ENCODE assay signal across 8 cellular contexts in the genomic region with DNA sequence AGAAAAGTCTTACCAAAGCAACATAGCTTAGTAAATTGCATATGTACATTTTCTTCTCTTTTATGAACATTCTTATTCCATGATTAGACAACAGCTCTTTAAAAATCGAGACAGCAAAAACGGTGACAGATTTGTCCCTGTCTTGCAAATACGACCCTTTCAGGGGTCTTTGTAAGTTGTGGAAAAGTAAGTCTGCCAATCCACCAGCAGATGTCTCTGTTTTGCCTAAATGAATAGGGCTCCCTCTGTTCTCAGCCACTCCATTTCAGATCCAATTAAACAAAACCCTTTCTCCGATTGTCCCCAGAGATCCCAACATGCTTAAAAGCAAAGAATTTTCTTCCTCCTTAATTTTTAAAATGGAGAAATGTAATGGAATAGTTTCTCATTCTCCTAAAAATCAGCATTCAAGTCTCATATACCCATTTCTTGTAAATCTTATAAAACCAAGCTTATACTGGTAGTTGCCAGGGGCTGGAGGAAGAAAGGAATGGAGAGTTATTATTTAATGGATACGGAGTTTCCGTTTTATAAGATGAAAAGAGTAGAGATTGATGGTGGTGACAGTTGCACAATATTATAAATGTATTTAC.
DNase-seq lines count a peak whose midpoint lies in the region; ATAC-seq and TF ChIP-seq lines count a peak whose summit lies in the region.

No MANE protein-coding gene starts in this region.

- H3K4me3 Mint-ChIP-seq in brain = peak overlapping the region; percentile 4 to 68 (median 50)
- H3K4me3 Mint-ChIP-seq in stimulated activated naive CD8-positive, alpha-beta T cell treated with anti-CD3 and anti-CD28 coated beads, Interleukin-15, amount 100 ng/mL, for 72 hours = peak overlapping the region; percentile 60 to 63

- H3K27ac Mint-ChIP-seq in brain = peak overlapping the region in 4 of 5 experiments; percentile 25 to 69 (median 37)
- peak overlapping the region; percentile 34 to 69 for H3K27ac Mint-ChIP-seq in stimulated activated naive CD8-positive, alpha-beta T cell treated with anti-CD3 and anti-CD28 coated beads, Interleukin-15, amount 100 ng/mL, for 72 hours

- TF ChIP-seq POLR2A in lower leg skin (IDR thresholded peaks at IDR 0.05) = no peak

- DNase-seq in EH (ENCODE audit: low read depth) (peak; percentile 62), HS-5 (ENCODE audit: low read depth) (peak; percentile 28), NCI-H82 (lab: John Stamatoyannopoulos, UW) (peak; percentile 93), inferior parietal cortex (ENCODE audit: extremely low spot score) (peak; percentile 81), lower leg skin (ENCODE audit: low spot score in 2 of 2) (no peak)
- DNase-seq in stimulated activated naive CD8-positive, alpha-beta T cell treated with anti-CD3 and anti-CD28 coated beads, Interleukin-15, amount 100 ng/mL, for 72 hours = peak; percentile 14 to 23
- no peak for DNase-seq in activated CD4-positive, CD25-positive, alpha-beta regulatory T cell treated with anti-CD3 and anti-CD28 coated beads, Interleukin-2, amount 50 U/mL, for 72 hours

- peaks cover 6% of the 10 kb centered on the region for H3K27me3 Mint-ChIP-seq in brain
- no peaks in the 10 kb centered on the region for H3K27me3 Mint-ChIP-seq in stimulated activated naive CD8-positive, alpha-beta T cell treated with anti-CD3 and anti-CD28 coated beads, Interleukin-15, amount 100 ng/mL, for 72 hours

- TF ChIP-seq CTCF in brain (conservative IDR thresholded peaks at IDR 0.05) (peak; percentile 80 to 82), lower leg skin (IDR thresholded peaks at IDR 0.05) (no peak)

- peaks cover 22% of the 10 kb centered on the region for H3K4me1 Mint-ChIP-seq in brain
- H3K4me1 Mint-ChIP-seq in stimulated activated naive CD8-positive, alpha-beta T cell treated with anti-CD3 and anti-CD28 coated beads, Interleukin-15, amount 100 ng/mL, for 72 hours = peaks cover 39% of the 10 kb centered on the region

- H3K4me3 ChIP-seq in lower leg skin (ENCODE audit: low read depth, poor library complexity, severe bottlenecking) = no peak overlapping the region

- ATAC-seq in stimulated activated naive CD8-positive, alpha-beta T cell treated with anti-CD3 and anti-CD28 coated beads, Interleukin-15, amount 100 ng/mL, for 72 hours = peak; percentile 64

- 5 to 6% methylated on average over 6 of the region's 6 CpGs for whole genome bisulfite sequencing in lower leg skin, 2 donors

- intact Hi-C loops in lower leg skin (cut with DNase I; ENCODE audit: low total_unique reads) = no loop called here

- no peaks in the 10 kb centered on the region for H3K9me3 Mint-ChIP-seq in brain
- no peaks in the 10 kb centered on the region for H3K9me3 Mint-ChIP-seq in stimulated activated naive CD8-positive, alpha-beta T cell treated with anti-CD3 and anti-CD28 coated beads, Interleukin-15, amount 100 ng/mL, for 72 hours

- H3K36me3 Mint-ChIP-seq in brain = no peaks in the 10 kb centered on the region

Comparison
In these comparisons a context has a peak if more than half of its experiments do, and no peak if none do; other contexts are left out.
1. DNase-seq: peak in EH (single experiment), HS-5 (single experiment), NCI-H82 (single experiment), inferior parietal cortex (single experiment) and stimulated activated naive CD8-positive, alpha-beta T cell treated with anti-CD3 and anti-CD28 coated beads, Interleukin-15, amount 100 ng/mL, for 72 hours (2 of 2); none in activated CD4-positive, CD25-positive, alpha-beta regulatory T cell treated with anti-CD3 and anti-CD28 coated beads, Interleukin-2, amount 50 U/mL, for 72 hours (single experiment) and lower leg skin (0 of 2).
2. CTCF ChIP-seq: peak in brain (2 of 2); none in lower leg skin (0 of 3).